ENCODE assay signal across 1 cellular context in genomic region chrX:24168807-24169206, GRCh38.
TF ChIP-seq lines count a peak whose summit lies in the region.

No MANE protein-coding gene starts in this region.

TF ChIP-seq in GM12878, 131 proteins besides CTCF, POLR2A, EP300 and RAD21 (continued from another document):
- TF ChIP-seq ATF2 (IDR thresholded peaks at IDR 0.05; ENCODE audit: low read length): peak; percentile 48; the same call in 1 of the 2 replicates
- no peak for TF ChIP-seq RELA (IDR thresholded peaks at IDR 0.05; ENCODE audit: borderline replicate concordance, partially characterized antibody)
- TF ChIP-seq SIN3A (IDR thresholded peaks at IDR 0.05; ENCODE audit: low read depth, low read length): no peak
- 0 out of 2 replicates have a peak, but pooled peaks have one; percentile 16 for TF ChIP-seq CREM (IDR thresholded peaks at IDR 0.05; ENCODE audit: low read depth)
- no peak for TF ChIP-seq TCF3 (IDR thresholded peaks at IDR 0.05; ENCODE audit: borderline replicate concordance, insufficient read depth, low read depth, low read length)
- peak; percentile 31; the same call in 1 of the 2 replicates for TF ChIP-seq NFIC (IDR thresholded peaks at IDR 0.05; ENCODE audit: low read depth, low read length)
- TF ChIP-seq MEF2B (IDR thresholded peaks at IDR 0.05; ENCODE audit: partially characterized antibody, poor library complexity, severe bottlenecking): peak; percentile 30
- TF ChIP-seq POLR2AphosphoS2 (IDR thresholded peaks at IDR 0.05; ENCODE audit: low read depth, low read length): no peak
- no peak for TF ChIP-seq CHD2 (IDR thresholded peaks at IDR 0.05; ENCODE audit: borderline replicate concordance, low read depth, low read length)
- TF ChIP-seq PKNOX1 (IDR thresholded peaks at IDR 0.05): no peak
